Comparison of ENCODE assay signal across 10 cellular contexts in the genomic region with DNA sequence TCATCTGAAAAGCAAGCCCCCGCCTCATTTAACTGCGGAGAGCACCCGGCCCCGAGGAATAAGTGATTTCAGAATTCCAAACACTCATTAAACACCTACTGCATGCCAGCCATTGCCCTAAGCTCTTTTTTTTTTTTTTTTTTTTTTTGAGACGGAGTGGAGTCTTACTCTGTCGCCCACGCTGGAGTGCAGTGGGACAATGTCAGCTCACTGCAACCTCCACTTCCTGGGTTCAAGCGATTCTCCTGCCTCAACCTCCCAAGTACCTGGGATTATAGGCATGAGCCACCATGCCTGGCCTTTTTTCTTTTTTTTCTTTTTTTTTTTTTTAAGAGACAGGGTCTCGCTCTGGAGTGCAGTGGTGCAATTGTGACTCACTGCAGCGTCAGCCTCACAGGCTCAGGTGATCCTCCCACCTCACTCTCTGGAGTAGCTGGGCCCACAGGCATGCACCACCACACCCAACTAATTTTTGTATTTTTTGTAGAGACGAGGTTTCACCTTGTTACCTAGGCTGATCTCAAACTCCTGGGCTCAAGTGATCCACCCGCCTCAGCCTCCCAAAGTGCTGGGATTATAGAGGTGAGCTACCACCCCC. TPM values are rescaled to one million over a fixed set of nuclear protein-coding genes. Genes with fewer than 3 reads are reported as not detected.
DNase-seq lines count a peak whose midpoint lies in the region; TF ChIP-seq lines count a peak whose summit lies in the region.
"Not testable (repeated sequence)": the region's sequence is repeated elsewhere in the genome, so short reads cannot be mapped to it uniquely, and the experiment has no call there.
"Had no signal": no experiment of that assay in that cellular context is flagged by ENCODE, and none has a peak within 500 bp of the region (broad histone marks: within the 10 kb centered on the region; RNA-seq: fewer than 3 reads in every experiment).

No MANE protein-coding gene starts in this region.

- H3K9me3 Mint-ChIP-seq in type B pancreatic cell, result not testable (repeated sequence)

- peak overlapping the region; percentile 45 for H3K4me3 Mint-ChIP-seq in type B pancreatic cell

- H3K36me3 Mint-ChIP-seq in type B pancreatic cell, result not testable (repeated sequence)

- 38% methylated on average over 12 of the region's 12 CpGs for WGBS in HUES64
- WGBS in neuronal stem cell (ENCODE audit: extremely low coverage in 2 of 2, insufficient read length in 2 of 2, insufficient replicate concordance in 1 of 2), 2 donors, result no CpG with 5 or more reads among the region's 12 CpGs

- peak overlapping the region; percentile 89 for H2BK12ac ChIP-seq in neuronal stem cell (ENCODE audit: low read length)

- H3K27me3 Mint-ChIP-seq in type B pancreatic cell, result not testable (repeated sequence)

- H2BK15ac ChIP-seq in neuronal stem cell (ENCODE audit: low read length), result peak overlapping the region; percentile 27

- H3K4me2 ChIP-seq in neuronal stem cell (ENCODE audit: insufficient read depth, low read length, poor library complexity, severe bottlenecking), result peak overlapping the region; percentile 67

- H4K8ac ChIP-seq in neuronal stem cell (ENCODE audit: low read depth, low read length), result not testable (repeated sequence)

- H2BK120ac ChIP-seq in neuronal stem cell (ENCODE audit: low read depth, low read length), result peak overlapping the region; percentile 56

- not testable (repeated sequence) for H3K79me1 ChIP-seq in neuronal stem cell (ENCODE audit: low read depth, low read length)

- H3K4me3 ChIP-seq in HUES64 (ENCODE audit: low read length) (peak overlapping the region; percentile 42), iPS-20b (ENCODE audit: low read length) (peak overlapping the region; percentile 54; the same call in 1 of the 2 replicates)
- H3K4me3 ChIP-seq in neuronal stem cell (ENCODE audit: low read length in 2 of 2), result not testable (repeated sequence)

- not testable (repeated sequence) for H3K4ac ChIP-seq in neuronal stem cell (ENCODE audit: low read length)

- not testable (repeated sequence) for H3K4me1 Mint-ChIP-seq in type B pancreatic cell (ENCODE audit: unreplicated experiment)

- not testable (repeated sequence) for TF ChIP-seq CTCF in type B pancreatic cell (conservative IDR thresholded peaks at IDR 0.05)

- H3K4me1 ChIP-seq in HUES64 (ENCODE audit: insufficient read depth, low read length); iPS-20b (ENCODE audit: insufficient read depth, low read length): not testable (repeated sequence)
- peaks cover 19 to 24% of the 10 kb centered on the region in 2 donors for H3K4me1 ChIP-seq in neuronal stem cell (ENCODE audit: control insufficient read depth in 2 of 2, insufficient read depth in 1 of 2, low read depth in 1 of 2, low read length in 2 of 2)

- H2AK5ac ChIP-seq in neuronal stem cell (ENCODE audit: low read depth, low read length), result peak overlapping the region; percentile 78

- not testable (repeated sequence) for H3K27me3 ChIP-seq in HUES64 (ENCODE audit: insufficient read depth, low read length); iPS-20b (ENCODE audit: insufficient read depth, low read length); neuronal stem cell (ENCODE audit: control insufficient read depth in 3 of 3, insufficient read depth in 3 of 3, low read depth in 1 of 3, low read length in 3 of 3)

- not testable (repeated sequence) for H3K36me3 ChIP-seq in HUES64 (ENCODE audit: insufficient read depth, low read length); iPS-20b (ENCODE audit: insufficient read depth, low read depth, low read length); neuronal stem cell (replicated peaks in 1 of 2; ENCODE audit: control insufficient read depth in 2 of 2, insufficient read depth in 2 of 2, low read length in 2 of 2)

- intact Hi-C loops in head of caudate nucleus (cut with DNase I), result not testable (repeated sequence)

- H3K27ac Mint-ChIP-seq in type B pancreatic cell, result peak overlapping the region; percentile 78

- H4K91ac ChIP-seq in neuronal stem cell (ENCODE audit: low read depth, low read length, poor library complexity), result not testable (repeated sequence)

- H3K9me3 ChIP-seq in HUES64 (ENCODE audit: insufficient read depth, low read depth, low read length) (peaks cover 15% of the 10 kb centered on the region), iPS-20b (ENCODE audit: insufficient read depth, low read depth, low read length) (peaks cover 18% of the 10 kb centered on the region), neuronal stem cell (replicated peaks in 1 of 2; ENCODE audit: control insufficient read depth in 2 of 2, insufficient read depth in 1 of 2, low read depth in 1 of 2, low read length in 2 of 2) (peaks cover 6 to 20% of the 10 kb centered on the region in 2 donors)

- H3K14ac ChIP-seq in neuronal stem cell (ENCODE audit: low read length), result not testable (repeated sequence)

- peak; percentile 46 for DNase-seq in H4 (ENCODE audit: low spot score)
- DNase-seq in SW480 (ENCODE audit: low spot score), result peak; percentile 65
- DNase-seq in caudate nucleus (lab: John Stamatoyannopoulos, UW), result peak in 43 of 61 donors; percentile 1 to 87 (median 30)
- peak; percentile 34 to 88 (median 68) for DNase-seq in head of caudate nucleus
- DNase-seq in neuronal stem cell (ENCODE audit: low spot score); type B pancreatic cell (ENCODE audit: extremely low spot score, unreplicated experiment): not testable (repeated sequence)

- peak overlapping the region; percentile 72; the same call in 1 of the 2 replicates for H3K27ac ChIP-seq in HUES64 (ENCODE audit: low read depth, low read length)
- H3K27ac ChIP-seq in caudate nucleus (ENCODE audit: low read depth, low read length); iPS-20b (ENCODE audit: low read length): not testable (repeated sequence)
- peak overlapping the region; percentile 62 for H3K27ac ChIP-seq in neuronal stem cell (replicated peaks; ENCODE audit: low read length)

- H3K9ac ChIP-seq in HUES64 (ENCODE audit: low read depth, low read length); iPS-20b (ENCODE audit: low read depth, low read length): not testable (repeated sequence)
- H3K9ac ChIP-seq in neuronal stem cell (ENCODE audit: low read depth, low read length, poor library complexity), result peak overlapping the region; percentile 12

- H2BK5ac ChIP-seq in neuronal stem cell (ENCODE audit: low read length), result peak overlapping the region; percentile 90

- H3K23ac ChIP-seq in neuronal stem cell (ENCODE audit: low read depth, low read length, poor library complexity), result not testable (repeated sequence)

- peak overlapping the region; percentile 68 for H2AFZ ChIP-seq in neuronal stem cell (ENCODE audit: low read length)

- peak overlapping the region; percentile 98 for H3K18ac ChIP-seq in neuronal stem cell (ENCODE audit: low read length)

RNA-seq across cellular contexts. Expression of a gene that starts 30.7 kb away (rescaled TPM):
- total RNA-seq in H4 (2014; rRNA removed; shearing (Covaris generic)), result 2.3 and 4.3 TPM in 2 replicates
- polyA plus RNA-seq in HUES64 (2013, experiment 1 of 2), result 0.45 TPM
- 0.44 TPM for polyA plus RNA-seq in HUES64 (2013, experiment 2 of 2)
- 7.6 TPM for polyA plus RNA-seq in neuronal stem cell (2013, experiment 1 of 2)
- polyA plus RNA-seq in neuronal stem cell (2013, experiment 2 of 2), result 8.0 TPM
- total RNA-seq in type B pancreatic cell (ENCODE audit: low replicate concordance), result 9.0 and 52.4 TPM in 2 replicates
- total RNA-seq: epithelial cell of proximal tubule, pulmonary artery endothelial cell had no signal
